Comparison of ENCODE assay signal across 8 cellular contexts in genomic region chr16:29995911-29996772, GRCh38. TPM values are rescaled to one million over a fixed set of nuclear protein-coding genes. Genes with fewer than 3 reads are reported as not detected.
A peak's percentile ranks its signal among the peaks of the same experiment; 100 is the strongest.
DNase-seq lines count a peak whose midpoint lies in the region; ATAC-seq, FAIRE-seq and TF ChIP-seq lines count a peak whose summit lies in the region.

Gene INO80E, plus strand, starts transcription at chr16:29996241. Its CDS starts 70 bp downstream, at chr16:29996311.

- no peaks in the 10 kb centered on the region for H3K27me3 ChIP-seq in bronchial epithelial cell (ENCODE audit: control insufficient read depth, insufficient read depth, low read length)

- DNase-seq in AG04449 (ENCODE audit: low read depth, low spot score) (no peak), NCI-H2227 treated with DMSO at 0.1 percent for 48 hours (lab: John Stamatoyannopoulos, UW) (peak; percentile 96), bronchial epithelial cell (ENCODE audit: low read depth) (peak; percentile 89), iPS-NIHi11 (ENCODE audit: low spot score) (peak; percentile 100), smooth muscle cell of the brain vasculature (ENCODE audit: low read depth, low spot score) (peak; percentile 77)

- POLR2A ChIA-PET in AG04449 (lab: Yijun Ruan, JAX) = interaction anchor here (2.9 kb wide), 1 partner anchor 22 kb away, joined by 18 read pairs; the partner anchor contains the start of gene TAOK2

- H3K36me3 ChIP-seq in bronchial epithelial cell (ENCODE audit: control insufficient read depth, insufficient read depth, low read length) = peaks cover 16% of the 10 kb centered on the region

- ATAC-seq in GM18870 (IDR thresholded peaks at IDR 0.05; ENCODE audit: unreplicated experiment) (peak; percentile 81), HG03135 (IDR thresholded peaks at IDR 0.05; ENCODE audit: unreplicated experiment) (peak; percentile 83)

- CTCF ChIA-PET in AG04449 (lab: Yijun Ruan, JAX) = interaction anchor here (0.7 to 3.3 kb wide), 7 partner anchors 10 to 189 kb away, joined by 3 to 23 read pairs (median 4); partner anchors contain the start of genes TAOK2 and TLCD3B

- peak within 1 kb of the TSS; percentile 93 for H3K4me3 ChIP-seq in AG04449 (ENCODE audit: low read depth, low read length)
- peak within 1 kb of the TSS; percentile 95 for H3K4me3 ChIP-seq in WI38 (ENCODE audit: low read depth, low read length)
- H3K4me3 ChIP-seq in bronchial epithelial cell (ENCODE audit: low read depth, low read length) = peak within 1 kb of the TSS; percentile 91

- no peak for TF ChIP-seq CTCF in AG04449 (IDR thresholded peaks at IDR 0.05; ENCODE audit: insufficient read depth, low read length, missing control alignments)
- TF ChIP-seq CTCF in WI38 (IDR thresholded peaks at IDR 0.05; ENCODE audit: low read depth, low read length) = no peak
- peak; percentile 1 for TF ChIP-seq CTCF in bronchial epithelial cell (IDR thresholded peaks at IDR 0.05; ENCODE audit: insufficient read depth, low read length, severe bottlenecking)

- FAIRE-seq in bronchial epithelial cell (lab: Jason Lieb, UNC) = no peak

RNA-seq across cellular contexts. Expression of gene INO80E, which starts in this region (rescaled TPM):
- 15.1 and 22.6 TPM in 2 replicates for total RNA-seq in bronchial epithelial cell
